ENCODE assay signal across 17 cellular contexts in the genomic region with DNA sequence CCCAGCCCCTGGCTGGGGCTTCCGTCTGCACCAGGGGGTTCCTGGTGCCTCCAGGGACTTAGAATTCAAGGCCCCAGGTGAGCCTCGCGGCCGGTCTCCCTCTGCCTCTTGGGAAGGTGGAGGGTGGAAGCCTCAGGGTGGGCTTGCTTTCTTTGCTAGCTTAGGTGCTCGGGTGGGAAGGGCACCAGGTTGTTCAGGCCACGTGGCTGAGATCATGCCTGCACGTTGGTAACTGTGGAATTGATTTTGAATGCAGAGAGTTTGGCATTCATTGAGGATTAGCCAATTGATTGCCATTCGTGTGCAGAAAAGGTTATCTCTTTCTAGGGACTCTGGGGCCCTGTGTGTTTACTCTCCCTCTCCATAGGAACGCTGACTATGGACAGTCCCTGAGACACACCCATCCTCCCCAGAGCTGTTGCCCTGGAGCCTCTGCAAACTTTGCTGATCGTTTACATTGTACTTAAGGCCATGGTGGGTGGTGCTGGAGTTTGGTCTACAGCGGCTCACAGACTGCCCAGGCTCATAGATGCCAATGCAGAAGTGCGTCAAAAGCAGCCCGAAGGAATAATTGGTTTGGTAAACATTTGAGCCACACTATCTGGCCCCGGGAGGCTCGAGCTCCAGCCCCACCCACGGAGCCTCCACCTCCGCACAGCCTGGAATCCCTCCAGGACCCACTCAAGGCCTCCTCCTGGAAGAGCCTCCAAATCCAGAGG.
DNase-seq lines count a peak whose midpoint lies in the region; ATAC-seq and TF ChIP-seq lines count a peak whose summit lies in the region.
"Had no signal": no experiment of that assay in that cellular context is flagged by ENCODE, and none has a peak within 500 bp of the region (broad histone marks: within the 10 kb centered on the region; RNA-seq: fewer than 3 reads in every experiment).

No MANE protein-coding gene starts in this region.

- TF ChIP-seq CTCF in Peyer's patch (IDR thresholded peaks at IDR 0.05) (no peak), right lobe of liver (IDR thresholded peaks at IDR 0.05) (no peak), type B pancreatic cell (conservative IDR thresholded peaks at IDR 0.05) (no peak)

- H3K27me3 Mint-ChIP-seq in type B pancreatic cell: peaks cover 31% of the 10 kb centered on the region
- H3K27me3 Mint-ChIP-seq: activated naive CD8-positive, alpha-beta T cell treated with anti-CD3 and anti-CD28 coated beads, Interleukin-2, amount 10 ng/mL, durations not matched to agents 7 days and 5 days had no signal

- H3K4me3 ChIP-seq in Peyer's patch: no peak overlapping the region
- H3K4me3 ChIP-seq in right lobe of liver: peak overlapping the region in 1 of 3 donors; percentile 23

- H3K36me3 ChIP-seq in Peyer's patch (no peaks in the 10 kb centered on the region), right lobe of liver (no peaks in the 10 kb centered on the region)

- H3K27ac ChIP-seq in Peyer's patch: no peak overlapping the region
- H3K27ac ChIP-seq in right lobe of liver: peak overlapping the region in 1 of 3 donors; percentile 71

- no peak overlapping the region for H3K4me3 Mint-ChIP-seq in type B pancreatic cell
- H3K4me3 Mint-ChIP-seq: activated naive CD8-positive, alpha-beta T cell treated with anti-CD3 and anti-CD28 coated beads, Interleukin-2, amount 10 ng/mL, durations not matched to agents 7 days and 5 days; CD8-positive, alpha-beta memory T cell; neural crest cell; stimulated activated naive CD8-positive, alpha-beta T cell treated with anti-CD3 and anti-CD28 coated beads, Interleukin-15, amount 100 ng/mL, for 72 hours had no signal

- H3K9me3 ChIP-seq in Peyer's patch: no peaks in the 10 kb centered on the region
- H3K9me3 ChIP-seq in right lobe of liver: no peaks in the 10 kb centered on the region

- TF ChIP-seq POLR2A in Peyer's patch (IDR thresholded peaks at IDR 0.05): no peak
- no peak for TF ChIP-seq POLR2A in right lobe of liver (IDR thresholded peaks at IDR 0.05)

- H3K4me1 ChIP-seq in Peyer's patch (peaks cover 0 to 12% (median 0%) of the 10 kb centered on the region in 4 donors), right lobe of liver (peaks cover 0 to 16% (median 0%) of the 10 kb centered on the region in 4 donors)

- intact Hi-C loops in right lobe of liver (cut with DNase I): no loop called here

- H3K36me3 Mint-ChIP-seq in type B pancreatic cell: no peaks in the 10 kb centered on the region
- H3K36me3 Mint-ChIP-seq: activated naive CD8-positive, alpha-beta T cell treated with anti-CD3 and anti-CD28 coated beads, Interleukin-2, amount 10 ng/mL, durations not matched to agents 7 days and 5 days; CD8-positive, alpha-beta memory T cell had no signal

- no peak overlapping the region for H3K27ac Mint-ChIP-seq in type B pancreatic cell
- H3K27ac Mint-ChIP-seq: activated naive CD8-positive, alpha-beta T cell treated with anti-CD3 and anti-CD28 coated beads, Interleukin-2, amount 10 ng/mL, durations not matched to agents 7 days and 5 days; CD8-positive, alpha-beta memory T cell; stimulated activated naive CD8-positive, alpha-beta T cell treated with anti-CD3 and anti-CD28 coated beads, Interleukin-15, amount 100 ng/mL, for 72 hours had no signal

- H3K4me1 Mint-ChIP-seq in type B pancreatic cell (ENCODE audit: unreplicated experiment): peaks cover 8% of the 10 kb centered on the region
- H3K4me1 Mint-ChIP-seq: activated naive CD8-positive, alpha-beta T cell treated with anti-CD3 and anti-CD28 coated beads, Interleukin-2, amount 10 ng/mL, durations not matched to agents 7 days and 5 days; CD8-positive, alpha-beta memory T cell; stimulated activated naive CD8-positive, alpha-beta T cell treated with anti-CD3 and anti-CD28 coated beads, Interleukin-15, amount 100 ng/mL, for 72 hours had no signal

- no peaks in the 10 kb centered on the region for H3K9me3 Mint-ChIP-seq in type B pancreatic cell
- H3K9me3 Mint-ChIP-seq: activated naive CD8-positive, alpha-beta T cell treated with anti-CD3 and anti-CD28 coated beads, Interleukin-2, amount 10 ng/mL, durations not matched to agents 7 days and 5 days; CD8-positive, alpha-beta memory T cell; neural crest cell; stimulated activated naive CD8-positive, alpha-beta T cell treated with anti-CD3 and anti-CD28 coated beads, Interleukin-15, amount 100 ng/mL, for 72 hours had no signal

- WGBS in right lobe of liver (ENCODE audit: insufficient coverage, low coverage, low lambda C conversion rate, missing lambda C conversion rate): 19% methylated on average over 8 of the region's 17 CpGs

- H3K27me3 ChIP-seq in Peyer's patch (no peaks in the 10 kb centered on the region), right lobe of liver (no peaks in the 10 kb centered on the region)

- peak; percentile 38 for DNase-seq in NCI-H345 (lab: John Stamatoyannopoulos, UW)
- no peak for DNase-seq in NCI-H345 treated with DMSO at 0.1 percent for 48 hours (lab: John Stamatoyannopoulos, UW; ENCODE audit: unreplicated experiment)
- peak in 2 of 3 donors; percentile 46 to 64 for DNase-seq in Peyer's patch
- peak; percentile 42 to 78 (median 73) for DNase-seq in right lobe of liver
- peak; percentile 45 for DNase-seq in type B pancreatic cell (ENCODE audit: extremely low spot score, unreplicated experiment)
- DNase-seq in kidney tubule cell (ENCODE audit: low spot score): no peak
- no peak for DNase-seq in cerebellum (ENCODE audit: low spot score)
- DNase-seq in GF-D8 (lab: John Stamatoyannopoulos, UW): no peak
- DNase-seq: activated CD4-positive, CD25-positive, alpha-beta regulatory T cell; activated naive CD8-positive, alpha-beta T cell treated with anti-CD3 and anti-CD28 coated beads, Interleukin-2, amount 10 ng/mL, durations not matched to agents 7 days and 5 days; activated T-cell treated with anti-CD3 and anti-CD28 coated beads for 4 hours; CD8-positive, alpha-beta memory T cell; MV-4-11; NCI-H2227 treated with DMSO at 0.1 percent for 48 hours; stimulated activated naive CD8-positive, alpha-beta T cell treated with anti-CD3 and anti-CD28 coated beads, Interleukin-15, amount 100 ng/mL, for 72 hours had no signal

- ATAC-seq in right lobe of liver: peak; percentile 71 to 90 (median 87)
- ATAC-seq: Panc1; stimulated activated naive CD8-positive, alpha-beta T cell treated with anti-CD3 and anti-CD28 coated beads, Interleukin-15, amount 100 ng/mL, for 72 hours had no signal

Comparison
In these comparisons a context has a peak if more than half of its experiments do, and no peak if none do; other contexts are left out.
1. DNase-seq: peak in NCI-H345 (single experiment), Peyer's patch (2 of 3), right lobe of liver (3 of 3) and type B pancreatic cell (single experiment); none in NCI-H345 treated with DMSO at 0.1 percent for 48 hours (single experiment), kidney tubule cell (single experiment), cerebellum (single experiment) and GF-D8 (single experiment).